In genomic region chr19:56314584-56315075, GRCh38 we compare ENCODE assay signal across 8 cellular contexts. TPM values are rescaled to one million over a fixed set of nuclear protein-coding genes. Genes with fewer than 3 reads are reported as not detected.
A peak's percentile ranks its signal among the peaks of the same experiment; 100 is the strongest.
DNase-seq lines count a peak whose midpoint lies in the region; ATAC-seq lines count a peak whose summit lies in the region.

TSS of gene ZSCAN5A (minus strand) at chr19:56314839. CDS start at chr19:56225046, 89,793 bp downstream.

- CTCF ChIA-PET in activated CD8-positive, alpha-beta memory T cell treated with anti-CD3 and anti-CD28 coated beads for 36 hours (lab: Charles Lee): interaction anchor here (0.8 to 1.4 kb wide), 4 partner anchors 16 to 248 kb away, joined by 3 read pairs; no protein-coding TSS in a partner anchor

- peak; percentile 68 for ATAC-seq in GM21367 (IDR thresholded peaks at IDR 0.05; ENCODE audit: unreplicated experiment)

- DNase-seq in COR-L47 (lab: John Stamatoyannopoulos, UW): peak; percentile 90
- peak; percentile 94 for DNase-seq in HT1080 (ENCODE audit: low read depth)
- DNase-seq in NOMO-1 (lab: John Stamatoyannopoulos, UW; ENCODE audit: unreplicated experiment in 2 of 2): peak; percentile 92 to 94
- peak; percentile 97 for DNase-seq in effector CD8-positive, alpha-beta T cell (lab: John Stamatoyannopoulos, UW)
- DNase-seq in lung microvascular endothelial cell (ENCODE audit: low read depth in 2 of 2): peak; percentile 96 to 97
- peak; percentile 98 to 99 (median 98) for DNase-seq in stimulated activated CD4-positive, alpha-beta T cell treated with anti-CD3 and anti-CD28 coated beads, TNF-alpha, amount 100 ng/mL, for 4 hours (ENCODE audit: low read depth in 3 of 3)

- POLR2A ChIA-PET in activated CD8-positive, alpha-beta memory T cell treated with anti-CD3 and anti-CD28 coated beads for 36 hours (lab: Charles Lee): interaction anchor here (0.6 to 1.2 kb wide), 3 partner anchors 174 to 1038 kb away, joined by 4 to 8 read pairs (median 4); partner anchors contain the start of genes ZNF444 and ZNF787

RNA-seq across cellular contexts. Expression of gene ZSCAN5A, which starts in this region (rescaled TPM):
- 17.5 and 18.9 TPM in 2 replicates for total RNA-seq in HT1080 (2014; rRNA removed; shearing (Covaris generic))
- polyA plus RNA-seq in HT1080 (2015; cell fraction: cytosol; rRNA removed): 5.9 and 8.3 TPM in 2 replicates
- polyA plus RNA-seq in HT1080 (2015; cell fraction: nucleus; rRNA removed): 6.0 and 9.4 TPM in 2 replicates
- total RNA-seq in activated CD8-positive, alpha-beta memory T cell treated with anti-CD3 and anti-CD28 coated beads for 36 hours: 10 to 100 TPM; 10.3 to 11.7 TPM
- total RNA-seq in lung microvascular endothelial cell: 4.1 and 7.1 TPM in 2 replicates

Comparison
In these comparisons a context has a peak if more than half of its experiments do, and no peak if none do; other contexts are left out.
1. Peak in every context shown above with its lines: DNase-seq and ATAC-seq.